Comparison of ENCODE assay signal across 28 cellular contexts in genomic region chr11:61114913-61115312, GRCh38. TPM values are rescaled to one million over a fixed set of nuclear protein-coding genes. Genes with fewer than 3 reads are reported as not detected.
A peak's percentile ranks its signal among the peaks of the same experiment; 100 is the strongest.
DNase-seq lines count a peak whose midpoint lies in the region; TF ChIP-seq lines count a peak whose summit lies in the region.
"Had no signal": no experiment of that assay in that cellular context is flagged by ENCODE, and none has a peak within 500 bp of the region (broad histone marks: within the 10 kb centered on the region; RNA-seq: fewer than 3 reads in every experiment).

No MANE protein-coding gene starts in this region.

- H3K4me1 ChIP-seq in BLaER1 treated with 17β-estradiol and CSF1 and Interleukin-3, amounts not matched to agents 10 nM and 100 nM, result peaks cover 19 to 37% (median 20%) of the 10 kb centered on the region in 10 experiments
- H3K4me1 ChIP-seq in colonic mucosa, result no peaks in the 10 kb centered on the region
- H3K4me1 ChIP-seq: adrenal gland, BE2C, tibial artery had no signal

- no peaks in the 10 kb centered on the region for H3K27me3 Mint-ChIP-seq in T-helper 1 cell treated with Interleukin-12 subunit alpha and Interleukin-12 subunit beta and Interleukin-4 antibody, amounts not matched to agents 30 μg/mL and 1 μg/mL, for 36 hours (ENCODE audit: low read depth)
- no peaks in the 10 kb centered on the region for H3K27me3 Mint-ChIP-seq in activated CD4-positive, alpha-beta memory T cell treated with anti-CD3 and anti-CD28 coated beads for 36 hours
- peaks cover 2% of the 10 kb centered on the region for H3K27me3 Mint-ChIP-seq in chondrocyte (ENCODE audit: low read depth)
- H3K27me3 Mint-ChIP-seq: stimulated activated naive B cell treated with anti-CD40 and anti-IgM and Interleukin-4, amounts not matched to agents 10 μg/mL and 1 μg/mL and 100 μg/mL, for 72 hours had no signal

- TF ChIP-seq CTCF in chondrocyte (IDR thresholded peaks at IDR 0.05) (no peak), colonic mucosa (IDR thresholded peaks at IDR 0.05) (no peak)

- H3K27ac ChIP-seq in BLaER1 treated with 17β-estradiol and CSF1 and Interleukin-3, amounts not matched to agents 10 nM and 100 nM, result no peak overlapping the region
- H3K27ac ChIP-seq in colonic mucosa, result no peak overlapping the region
- H3K27ac ChIP-seq: 22Rv1, adrenal gland, dorsolateral prefrontal cortex, ovary, tibial artery had no signal

- no peaks in the 10 kb centered on the region for H3K27me3 ChIP-seq in BLaER1 treated with 17β-estradiol and CSF1 and Interleukin-3, amounts not matched to agents 10 nM and 100 nM
- H3K27me3 ChIP-seq in colonic mucosa, result no peaks in the 10 kb centered on the region
- H3K27me3 ChIP-seq: adrenal gland, BE2C, dorsolateral prefrontal cortex, ovary had no signal

- DNase-seq in T-helper 1 cell (no peak), chondrocyte (ENCODE audit: low spot score) (peak; percentile 49), kidney glomerular epithelial cell (lab: John Stamatoyannopoulos, UW) (no peak), DMS153 treated with DMSO at 0.1 percent for 48 hours (lab: John Stamatoyannopoulos, UW; ENCODE audit: unreplicated experiment) (no peak), colonic mucosa (no peak)
- DNase-seq in activated CD4-positive, alpha-beta memory T cell treated with anti-CD3 and anti-CD28 coated beads for 36 hours, result peak; percentile 46
- DNase-seq: adrenal gland; BE2C; DMS53; H9; hypothalamus; islet precursor cell; NCI-H1105 treated with DMSO at 0.1 percent for 48 hours; NCI-H2081 treated with DMSO at 0.1 percent for 48 hours; NCI-H510A treated with DMSO at 0.1 percent for 48 hours; ovary; stimulated activated naive B cell treated with anti-CD40 and anti-IgM and Interleukin-4, amounts not matched to agents 10 μg/mL and 1 μg/mL and 100 μg/mL, for 72 hours; SW 1271; tibial artery had no signal

- CTCF ChIA-PET in activated CD4-positive, alpha-beta memory T cell treated with anti-CD3 and anti-CD28 coated beads for 36 hours (lab: Charles Lee), result interaction anchor here (1.6 to 5.1 kb wide), 2 partner anchors 14 to 264 kb away, joined by 3 to 30 read pairs; no protein-coding TSS in a partner anchor

- H3K9ac ChIP-seq in BLaER1 treated with 17β-estradiol and CSF1 and Interleukin-3, amounts not matched to agents 10 nM and 100 nM, result no peak overlapping the region
- no peak overlapping the region for H3K9ac ChIP-seq in colonic mucosa (ENCODE audit: low read depth in 2 of 2, low read length in 2 of 2)

- no peak overlapping the region for H3K4me3 ChIP-seq in BLaER1 treated with 17β-estradiol and CSF1 and Interleukin-3, amounts not matched to agents 10 nM and 100 nM
- H3K4me3 ChIP-seq in colonic mucosa, result no peak overlapping the region
- H3K4me3 ChIP-seq: adrenal gland, dorsolateral prefrontal cortex, lung, ovary, tibial artery had no signal

- peaks cover 3% of the 10 kb centered on the region for H3K9me3 Mint-ChIP-seq in T-helper 1 cell treated with Interleukin-12 subunit alpha and Interleukin-12 subunit beta and Interleukin-4 antibody, amounts not matched to agents 30 μg/mL and 1 μg/mL, for 36 hours
- H3K9me3 Mint-ChIP-seq in activated CD4-positive, alpha-beta memory T cell treated with anti-CD3 and anti-CD28 coated beads for 36 hours, result no peaks in the 10 kb centered on the region
- H3K9me3 Mint-ChIP-seq in chondrocyte (ENCODE audit: low read depth), result no peaks in the 10 kb centered on the region
- H3K9me3 Mint-ChIP-seq: H9 had no signal

- intact Hi-C loops in activated CD4-positive, alpha-beta memory T cell treated with anti-CD3 and anti-CD28 coated beads for 36 hours (cut with micrococcal nuclease), result no loop called here
- intact Hi-C loops in colonic mucosa (cut with DNase I), result no loop called here

- no peaks in the 10 kb centered on the region for H3K36me3 ChIP-seq in BLaER1 treated with 17β-estradiol and CSF1 and Interleukin-3, amounts not matched to agents 10 nM and 100 nM
- no peaks in the 10 kb centered on the region for H3K36me3 ChIP-seq in colonic mucosa
- H3K36me3 ChIP-seq: adrenal gland, BE2C, ovary, tibial artery had no signal

- peak overlapping the region; percentile 73 for H3K27ac Mint-ChIP-seq in T-helper 1 cell treated with Interleukin-12 subunit alpha and Interleukin-12 subunit beta and Interleukin-4 antibody, amounts not matched to agents 30 μg/mL and 1 μg/mL, for 36 hours
- peak overlapping the region; percentile 89 for H3K27ac Mint-ChIP-seq in activated CD4-positive, alpha-beta memory T cell treated with anti-CD3 and anti-CD28 coated beads for 36 hours
- H3K27ac Mint-ChIP-seq in chondrocyte (ENCODE audit: unreplicated experiment), result no peak overlapping the region
- H3K27ac Mint-ChIP-seq: H9; stimulated activated naive B cell treated with anti-CD40 and anti-IgM and Interleukin-4, amounts not matched to agents 10 μg/mL and 1 μg/mL and 100 μg/mL, for 72 hours had no signal

- H3K4me1 Mint-ChIP-seq in T-helper 1 cell treated with Interleukin-12 subunit alpha and Interleukin-12 subunit beta and Interleukin-4 antibody, amounts not matched to agents 30 μg/mL and 1 μg/mL, for 36 hours (ENCODE audit: low read depth), result peaks cover 75% of the 10 kb centered on the region
- peaks cover 92% of the 10 kb centered on the region for H3K4me1 Mint-ChIP-seq in activated CD4-positive, alpha-beta memory T cell treated with anti-CD3 and anti-CD28 coated beads for 36 hours (ENCODE audit: low read depth)
- H3K4me1 Mint-ChIP-seq in chondrocyte (ENCODE audit: low read depth), result no peaks in the 10 kb centered on the region

- H3K4me2 ChIP-seq in BLaER1 treated with 17β-estradiol and CSF1 and Interleukin-3, amounts not matched to agents 10 nM and 100 nM, result peak overlapping the region; percentile 15 to 58 (median 46); a peak in 20 of 22 replicates

- H3K4me3 Mint-ChIP-seq in T-helper 1 cell treated with Interleukin-12 subunit alpha and Interleukin-12 subunit beta and Interleukin-4 antibody, amounts not matched to agents 30 μg/mL and 1 μg/mL, for 36 hours, result peak overlapping the region; percentile 36
- peak overlapping the region; percentile 30 for H3K4me3 Mint-ChIP-seq in activated CD4-positive, alpha-beta memory T cell treated with anti-CD3 and anti-CD28 coated beads for 36 hours
- H3K4me3 Mint-ChIP-seq in chondrocyte (ENCODE audit: unreplicated experiment), result no peak overlapping the region
- H3K4me3 Mint-ChIP-seq: H9; stimulated activated naive B cell treated with anti-CD40 and anti-IgM and Interleukin-4, amounts not matched to agents 10 μg/mL and 1 μg/mL and 100 μg/mL, for 72 hours had no signal

- H3K36me3 Mint-ChIP-seq in T-helper 1 cell treated with Interleukin-12 subunit alpha and Interleukin-12 subunit beta and Interleukin-4 antibody, amounts not matched to agents 30 μg/mL and 1 μg/mL, for 36 hours (ENCODE audit: low read depth), result peaks cover 75% of the 10 kb centered on the region
- H3K36me3 Mint-ChIP-seq in activated CD4-positive, alpha-beta memory T cell treated with anti-CD3 and anti-CD28 coated beads for 36 hours, result peaks cover 87% of the 10 kb centered on the region
- H3K36me3 Mint-ChIP-seq in chondrocyte (ENCODE audit: low read depth), result no peaks in the 10 kb centered on the region

- no peaks in the 10 kb centered on the region for H3K9me3 ChIP-seq in BLaER1 treated with 17β-estradiol and CSF1 and Interleukin-3, amounts not matched to agents 10 nM and 100 nM (replicated peaks in 1 of 11)
- H3K9me3 ChIP-seq in colonic mucosa, result no peaks in the 10 kb centered on the region
- H3K9me3 ChIP-seq: adrenal gland, BE2C, ovary, tibial artery had no signal

- POLR2A ChIA-PET in activated CD4-positive, alpha-beta memory T cell treated with anti-CD3 and anti-CD28 coated beads for 36 hours (lab: Charles Lee), result interaction anchor here (1.7 to 11.9 kb wide), 5 partner anchors 23 to 128 kb away, joined by 4 to 114 read pairs (median 5); no protein-coding TSS in a partner anchor

- peaks cover 0 to 4% (median 0%) of the 10 kb centered on the region in 11 experiments; a peak in 1 of 22 replicates for H4K20me1 ChIP-seq in BLaER1 treated with 17β-estradiol and CSF1 and Interleukin-3, amounts not matched to agents 10 nM and 100 nM

RNA-seq across cellular contexts. Expression of gene CD5, which starts 12.6 kb away (rescaled TPM):
- total RNA-seq in activated CD4-positive, alpha-beta memory T cell treated with anti-CD3 and anti-CD28 coated beads for 36 hours, result 100 to 1,000 TPM; 302 to 306 TPM
- not detected in 3 replicates for total RNA-seq in chondrocyte
- total RNA-seq in colonic mucosa, result 1 to 10 TPM; 2.1 to 2.4 TPM
- total RNA-seq: epithelial cell of proximal tubule, frontal cortex, H9, myocyte, Right ventricle myocardium inferior had no signal

RNA-seq across cellular contexts. Expression of gene VPS37C, which starts 46.3 kb away (rescaled TPM):
- total RNA-seq in activated CD4-positive, alpha-beta memory T cell treated with anti-CD3 and anti-CD28 coated beads for 36 hours, result 1 to 10 TPM; 9.0 TPM
- total RNA-seq in chondrocyte (15.3 to 20.5 TPM (median 19.6 TPM) in 3 replicates), colonic mucosa (10 to 100 TPM; 26.8 to 35.4 TPM)

Comparison
In these comparisons a context has a peak if more than half of its experiments do, and no peak if none do; other contexts are left out.
1. DNase-seq: peak in activated CD4-positive, alpha-beta memory T cell treated with anti-CD3 and anti-CD28 coated beads for 36 hours (single experiment) and chondrocyte (single experiment); none in T-helper 1 cell (0 of 5), kidney glomerular epithelial cell (single experiment), DMS153 treated with DMSO at 0.1 percent for 48 hours (single experiment) and colonic mucosa (single experiment).
2. RNA of gene CD5, which starts 12.6 kb away (total RNA-seq): 302 to 306 TPM in activated CD4-positive, alpha-beta memory T cell treated with anti-CD3 and anti-CD28 coated beads for 36 hours; 2.1 to 2.4 TPM in colonic mucosa and not detected in chondrocyte; every median in the first group is over 10 times any median in the second.